Comparison of ENCODE assay signal across 22 cellular contexts in genomic region chrX:77795124-77795523, GRCh38.
"Had no signal": no experiment of that assay in that cellular context is flagged by ENCODE, and none has a peak within 500 bp of the region (broad histone marks: within the 10 kb centered on the region; RNA-seq: fewer than 3 reads in every experiment).

No MANE protein-coding gene starts in this region.

- H3K27me3 ChIP-seq: esophagus muscularis mucosa, foreskin keratinocyte, gastroesophageal sphincter, heart left ventricle, hepatocyte, left lung had no signal

- H3K79me2 ChIP-seq: hepatocyte had no signal

- H3K4me2 ChIP-seq: hepatocyte had no signal

- H3K4me3 ChIP-seq: coronary artery, dorsolateral prefrontal cortex, esophagus muscularis mucosa, gastroesophageal sphincter, heart left ventricle, hepatocyte, left lung, lower lobe of right lung, mucosa of descending colon had no signal

- H2AFZ ChIP-seq: hepatocyte had no signal

- DNase-seq: dermis blood vessel endothelial cell; dorsolateral prefrontal cortex; effector CD4-positive, alpha-beta T cell; effector memory CD4-positive, alpha-beta T cell; foreskin keratinocyte; heart left ventricle; hypothalamus; immature natural killer cell; islet precursor cell; left cardiac atrium; left lung; left ventricle myocardium superior; lower lobe of right lung; mesenchymal stem cell; mucosa of descending colon; naive B cell had no signal

- H3K36me3 ChIP-seq: esophagus muscularis mucosa, gastroesophageal sphincter, heart left ventricle, left lung, lower lobe of right lung had no signal

- ATAC-seq: foreskin keratinocyte, gastroesophageal sphincter, heart left ventricle, left cardiac atrium, left lung, left ventricle myocardium superior, lower lobe of right lung, mucosa of descending colon had no signal

- H3K27ac ChIP-seq: coronary artery, dorsolateral prefrontal cortex, esophagus muscularis mucosa, foreskin keratinocyte, gastroesophageal sphincter, heart left ventricle, hepatocyte, left lung, lower lobe of right lung had no signal

- H3K9me3 ChIP-seq: esophagus muscularis mucosa, gastroesophageal sphincter, heart left ventricle, left lung, lower lobe of right lung, mucosa of descending colon had no signal

- FAIRE-seq: endothelial cell of umbilical vein, frontal cortex had no signal

- H3K4me1 ChIP-seq: esophagus muscularis mucosa, foreskin keratinocyte, gastroesophageal sphincter, heart left ventricle, left lung, lower lobe of right lung had no signal
